7 cellular contexts compared by ENCODE assay signal in the genomic region with DNA sequence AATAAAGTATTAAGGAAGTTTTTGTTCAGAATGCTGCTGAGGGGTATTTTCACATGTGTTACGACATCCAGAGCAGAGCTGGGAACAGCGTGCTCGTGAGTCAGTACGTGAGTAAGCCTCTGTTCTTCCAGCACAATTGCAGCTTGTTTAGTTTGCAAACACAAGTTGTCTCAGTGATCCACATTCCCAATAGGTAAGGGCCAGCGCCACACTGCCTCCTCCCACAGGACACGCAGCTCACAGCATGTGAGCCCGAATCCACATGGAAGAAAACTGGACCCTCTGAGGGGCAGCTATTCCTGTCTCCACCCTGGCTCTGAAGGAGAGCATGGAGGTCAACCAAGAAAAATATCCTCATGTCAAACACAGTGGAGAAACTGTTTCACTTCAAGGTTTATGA.
DNase-seq lines count a peak whose midpoint lies in the region; ATAC-seq and TF ChIP-seq lines count a peak whose summit lies in the region.

No MANE protein-coding gene starts in this region.

- CTCF ChIA-PET in CD8-positive, alpha-beta T cell (lab: Charles Lee): no interaction called here

- peak overlapping the region; percentile 40 for H3K4me3 Mint-ChIP-seq in chondrocyte (ENCODE audit: unreplicated experiment)
- H3K4me3 Mint-ChIP-seq in CD8-positive, alpha-beta T cell: no peak overlapping the region

- H3K36me3 Mint-ChIP-seq in chondrocyte (ENCODE audit: low read depth): no peaks in the 10 kb centered on the region
- H3K36me3 Mint-ChIP-seq in CD8-positive, alpha-beta T cell: no peaks in the 10 kb centered on the region

- TF ChIP-seq EP300 in upper lobe of left lung (IDR thresholded peaks at IDR 0.05): peak in 1 of 4 donors; percentile 48

- H3K4me1 Mint-ChIP-seq in chondrocyte (ENCODE audit: low read depth): peaks cover 25% of the 10 kb centered on the region
- no peaks in the 10 kb centered on the region for H3K4me1 Mint-ChIP-seq in CD8-positive, alpha-beta T cell (ENCODE audit: low read depth)

- WGBS in upper lobe of left lung, 2 donors: 63 to 76% methylated on average over 7 of the region's 7 CpGs

- DNase-seq in MG63: peak; percentile 86
- DNase-seq in chondrocyte (ENCODE audit: low spot score): no peak
- DNase-seq in lung microvascular endothelial cell (ENCODE audit: low read depth in 2 of 2): peak; percentile 65 to 99
- DNase-seq in upper lobe of left lung: peak in 1 of 2 donors; percentile 71
- DNase-seq in CD8-positive, alpha-beta T cell: no peak

- H3K36me3 ChIP-seq in MG63: peaks cover 2% of the 10 kb centered on the region
- no peaks in the 10 kb centered on the region for H3K36me3 ChIP-seq in upper lobe of left lung
- no peaks in the 10 kb centered on the region for H3K36me3 ChIP-seq in CD8-positive, alpha-beta T cell (ENCODE audit: insufficient read depth, low read length)

- H3K9me3 Mint-ChIP-seq in chondrocyte (ENCODE audit: low read depth): no peaks in the 10 kb centered on the region
- H3K9me3 Mint-ChIP-seq in CD8-positive, alpha-beta T cell: no peaks in the 10 kb centered on the region

- no peaks in the 10 kb centered on the region for H3K9me3 ChIP-seq in MG63
- no peaks in the 10 kb centered on the region for H3K9me3 ChIP-seq in upper lobe of left lung
- no peaks in the 10 kb centered on the region for H3K9me3 ChIP-seq in CD8-positive, alpha-beta T cell (ENCODE audit: low read length)

- POLR2A ChIA-PET in CD8-positive, alpha-beta T cell (lab: Charles Lee): no interaction called here

- peak overlapping the region in 3 of 4 donors; percentile 6 to 35 (median 9) for H3K27ac ChIP-seq in upper lobe of left lung
- no peak overlapping the region for H3K27ac ChIP-seq in CD8-positive, alpha-beta T cell (ENCODE audit: low read depth, low read length)

- no peak for TF ChIP-seq POLR2A in upper lobe of left lung (IDR thresholded peaks at IDR 0.05)

- intact Hi-C loops in CD8-positive, alpha-beta T cell (cut with DNase I, micrococcal nuclease): no loop called here

- H3K27me3 ChIP-seq in MG63 (no peaks in the 10 kb centered on the region), upper lobe of left lung (no peaks in the 10 kb centered on the region)
- H3K27me3 ChIP-seq in CD8-positive, alpha-beta T cell (ENCODE audit: insufficient read depth, low read length): no peaks in the 10 kb centered on the region

- ATAC-seq in upper lobe of left lung (ENCODE audit: low FRiP score in 2 of 2) (peak; percentile 87 to 92), GM18861 (IDR thresholded peaks at IDR 0.05; ENCODE audit: unreplicated experiment) (no peak), GM21381 (IDR thresholded peaks at IDR 0.05; ENCODE audit: unreplicated experiment) (no peak)
- ATAC-seq in CD8-positive, alpha-beta T cell: no peak

- H3K4me3 ChIP-seq in MG63 (peak overlapping the region; percentile 9; the same call in 1 of the 2 replicates), upper lobe of left lung (no peak overlapping the region)
- H3K4me3 ChIP-seq in CD8-positive, alpha-beta T cell (ENCODE audit: low read depth, low read length): no peak overlapping the region

- H3K27ac Mint-ChIP-seq in chondrocyte (ENCODE audit: unreplicated experiment): peak overlapping the region; percentile 96
- H3K27ac Mint-ChIP-seq in CD8-positive, alpha-beta T cell: no peak overlapping the region

- peak; percentile 20 for TF ChIP-seq CTCF in chondrocyte (IDR thresholded peaks at IDR 0.05)
- no peak for TF ChIP-seq CTCF in upper lobe of left lung (IDR thresholded peaks at IDR 0.05)
- no peak for TF ChIP-seq CTCF in CD8-positive, alpha-beta T cell (IDR thresholded peaks at IDR 0.05)

- peaks cover 0 to 15% (median 7%) of the 10 kb centered on the region in 4 donors for H3K4me1 ChIP-seq in upper lobe of left lung
- no peaks in the 10 kb centered on the region for H3K4me1 ChIP-seq in CD8-positive, alpha-beta T cell (ENCODE audit: insufficient read depth, low read length)

- peaks cover 9% of the 10 kb centered on the region for H3K27me3 Mint-ChIP-seq in chondrocyte (ENCODE audit: low read depth)
- H3K27me3 Mint-ChIP-seq in CD8-positive, alpha-beta T cell (ENCODE audit: low read depth): peaks cover 10% of the 10 kb centered on the region

Comparison
In these comparisons a context has a peak if more than half of its experiments do, and no peak if none do; other contexts are left out.
1. DNase-seq: peak in MG63 (single experiment) and lung microvascular endothelial cell (2 of 2); none in chondrocyte (single experiment) and CD8-positive, alpha-beta T cell (0 of 7).
2. ATAC-seq: peak in upper lobe of left lung (2 of 2); none in CD8-positive, alpha-beta T cell (single experiment), GM18861 (single experiment) and GM21381 (single experiment).